Comparison of ENCODE assay signal across 21 cellular contexts in the genomic region with DNA sequence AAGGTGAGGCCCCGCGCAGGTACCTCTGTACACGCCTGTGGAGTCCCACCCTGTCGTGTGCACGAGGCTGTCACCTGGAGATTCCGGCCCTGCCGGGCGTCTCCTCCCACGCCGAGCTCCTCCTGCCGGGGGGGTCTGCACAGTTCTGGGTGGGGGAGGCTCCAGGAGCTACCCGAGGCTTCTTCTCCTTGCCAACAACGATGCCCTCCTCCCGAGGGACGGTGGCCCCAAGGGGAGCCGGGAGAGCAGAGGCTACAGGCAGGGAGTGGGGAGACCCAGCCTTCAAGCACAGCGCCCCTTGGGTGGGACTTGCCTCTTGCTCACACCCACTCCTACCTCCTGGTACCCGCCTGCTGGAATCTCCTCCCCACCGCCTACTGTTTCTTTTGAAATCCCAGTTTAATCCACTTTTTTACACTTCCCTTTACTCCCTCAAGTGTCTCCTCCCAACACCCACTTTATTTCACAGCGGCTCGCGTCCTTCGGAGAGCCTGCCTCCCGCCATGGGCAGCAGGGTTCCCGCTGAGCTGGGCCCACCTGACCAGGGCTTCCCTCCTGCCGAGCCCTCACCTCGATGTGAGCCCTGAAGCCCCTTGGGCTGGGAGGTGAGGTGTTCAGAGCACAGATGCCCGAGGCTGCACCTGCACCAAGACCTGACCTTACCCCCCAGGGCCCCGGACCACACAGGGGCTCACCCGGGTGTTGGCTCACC.
A peak's percentile ranks its signal among the peaks of the same experiment; 100 is the strongest.
DNase-seq lines count a peak whose midpoint lies in the region; ATAC-seq and TF ChIP-seq lines count a peak whose summit lies in the region.
"Had no signal": no experiment of that assay in that cellular context is flagged by ENCODE, and none has a peak within 500 bp of the region (broad histone marks: within the 10 kb centered on the region; RNA-seq: fewer than 3 reads in every experiment).

No MANE protein-coding gene starts in this region.

- H3K9me3 ChIP-seq in DND-41 (ENCODE audit: insufficient read depth, low read length, severe bottlenecking) (no peaks in the 10 kb centered on the region), Peyer's patch (peaks cover 0 to 2% (median 0%) of the 10 kb centered on the region in 4 donors)
- H3K9me3 ChIP-seq: gastrocnemius medialis, transverse colon had no signal

- H3K9me3 Mint-ChIP-seq in endothelial cell (ENCODE audit: unreplicated experiment) = peaks cover 42% of the 10 kb centered on the region
- H3K9me3 Mint-ChIP-seq: activated CD4-positive, alpha-beta T cell treated with anti-CD3 and anti-CD28 coated beads, Interleukin-2, amount 10 ng/mL, durations not matched to agents 7 days and 5 days; activated naive CD4-positive, alpha-beta T cell treated with anti-CD3 and anti-CD28 coated beads for 36 hours; nephron had no signal

- TF ChIP-seq CTCF in DND-41 (IDR thresholded peaks at IDR 0.05; ENCODE audit: borderline replicate concordance, extremely low read depth, low read length, poor library complexity, severe bottlenecking) (no peak), Peyer's patch (IDR thresholded peaks at IDR 0.05) (no peak), endothelial cell (IDR thresholded peaks at IDR 0.05; ENCODE audit: unreplicated experiment) (no peak)

- no peak overlapping the region for H3K4me3 Mint-ChIP-seq in endothelial cell (ENCODE audit: unreplicated experiment)
- H3K4me3 Mint-ChIP-seq: activated CD4-positive, alpha-beta T cell treated with anti-CD3 and anti-CD28 coated beads, Interleukin-2, amount 10 ng/mL, durations not matched to agents 7 days and 5 days; activated naive CD4-positive, alpha-beta T cell treated with anti-CD3 and anti-CD28 coated beads for 36 hours; nephron; WTC11 had no signal

- H3K9ac ChIP-seq in DND-41 (ENCODE audit: low read depth, low read length) = peak overlapping the region; percentile 68

- H2AFZ ChIP-seq in DND-41 (ENCODE audit: low read depth, low read length) = no peak overlapping the region

- TF ChIP-seq POLR2A in Peyer's patch (IDR thresholded peaks at IDR 0.05) = no peak

- DNase-seq in DND-41 = no peak
- DNase-seq in Peyer's patch = peak in 2 of 3 donors; percentile 38 to 41
- peak; percentile 48 for DNase-seq in islet precursor cell
- DNase-seq in stimulated activated CD8-positive, alpha-beta memory T cell treated with anti-CD3 and anti-CD28 coated beads, Interleukin-4, amount 100 ng/mL, for 48 hours = peak; percentile 4
- no peak for DNase-seq in NCI-H187 treated with DMSO at 0.1 percent for 48 hours (lab: John Stamatoyannopoulos, UW)
- no peak for DNase-seq in NCI-H2029 (lab: John Stamatoyannopoulos, UW)
- DNase-seq in endothelial cell (ENCODE audit: low spot score) = no peak
- DNase-seq: activated CD4-positive, alpha-beta T cell treated with anti-CD3 and anti-CD28 coated beads, Interleukin-2, amount 10 ng/mL, durations not matched to agents 7 days and 5 days; activated naive CD4-positive, alpha-beta T cell treated with anti-CD3 and anti-CD28 coated beads for 36 hours; hippocampal formation; mammary epithelial cell; NCI-H1436 treated with DMSO at 0.1 percent for 48 hours; NCI-H446 treated with DMSO at 0.1 percent for 48 hours; NCI-H774; small intestine; T1000; transverse colon had no signal

- peaks cover 19% of the 10 kb centered on the region for H3K27me3 Mint-ChIP-seq in endothelial cell (ENCODE audit: unreplicated experiment)

- H3K79me2 ChIP-seq in DND-41 (ENCODE audit: insufficient read depth, low read length) = peaks cover 100% of the 10 kb centered on the region

- H4K20me1 ChIP-seq in DND-41 (ENCODE audit: insufficient read depth, low read length) = no peaks in the 10 kb centered on the region

- no peaks in the 10 kb centered on the region for H3K4me1 Mint-ChIP-seq in endothelial cell (ENCODE audit: unreplicated experiment)

- peak overlapping the region; percentile 14 for H3K4me2 ChIP-seq in DND-41 (ENCODE audit: insufficient read depth, low read length)

- H3K36me3 ChIP-seq in DND-41 (ENCODE audit: insufficient read depth, low read length) (peaks cover 69% of the 10 kb centered on the region), Peyer's patch (no peaks in the 10 kb centered on the region)
- H3K36me3 ChIP-seq: gastrocnemius medialis, transverse colon had no signal

- ATAC-seq in DND-41 (ENCODE audit: insufficient read depth, low read depth) (no peak), HG03196 (IDR thresholded peaks at IDR 0.05; ENCODE audit: unreplicated experiment) (no peak)
- ATAC-seq: gastrocnemius medialis, WTC11 had no signal

- peaks cover 12% of the 10 kb centered on the region for H3K36me3 Mint-ChIP-seq in endothelial cell (ENCODE audit: low read depth, unreplicated experiment)

- H3K27me3 ChIP-seq in DND-41 (ENCODE audit: insufficient read depth, low read length, poor library complexity) (no peaks in the 10 kb centered on the region), Peyer's patch (no peaks in the 10 kb centered on the region)

- H3K4me1 ChIP-seq in DND-41 (ENCODE audit: insufficient read depth, low read length) = peaks cover 100% of the 10 kb centered on the region
- H3K4me1 ChIP-seq in Peyer's patch = no peaks in the 10 kb centered on the region
- H3K4me1 ChIP-seq: gastrocnemius medialis had no signal

- no peak overlapping the region for H3K4me3 ChIP-seq in DND-41 (ENCODE audit: low read depth in 1 of 2, low read length in 2 of 2)
- no peak overlapping the region for H3K4me3 ChIP-seq in Peyer's patch
- H3K4me3 ChIP-seq: gastrocnemius medialis, transverse colon had no signal

- peak overlapping the region; percentile 98 for H3K27ac ChIP-seq in DND-41 (ENCODE audit: low read length)
- no peak overlapping the region for H3K27ac ChIP-seq in Peyer's patch
- H3K27ac ChIP-seq: gastrocnemius medialis, transverse colon had no signal

- H3K27ac Mint-ChIP-seq in endothelial cell (ENCODE audit: unreplicated experiment) = no peak overlapping the region
- H3K27ac Mint-ChIP-seq: activated CD4-positive, alpha-beta T cell treated with anti-CD3 and anti-CD28 coated beads, Interleukin-2, amount 10 ng/mL, durations not matched to agents 7 days and 5 days; activated naive CD4-positive, alpha-beta T cell treated with anti-CD3 and anti-CD28 coated beads for 36 hours; nephron; WTC11 had no signal

Comparison
In these comparisons a context has a peak if more than half of its experiments do, and no peak if none do; other contexts are left out.
1. DNase-seq: peak in Peyer's patch (2 of 3), islet precursor cell (single experiment) and stimulated activated CD8-positive, alpha-beta memory T cell treated with anti-CD3 and anti-CD28 coated beads, Interleukin-4, amount 100 ng/mL, for 48 hours (single experiment); none in DND-41 (single experiment), NCI-H187 treated with DMSO at 0.1 percent for 48 hours (single experiment), NCI-H2029 (single experiment) and endothelial cell (single experiment).